ENCODE assay signal across 8 cellular contexts in the genomic region with DNA sequence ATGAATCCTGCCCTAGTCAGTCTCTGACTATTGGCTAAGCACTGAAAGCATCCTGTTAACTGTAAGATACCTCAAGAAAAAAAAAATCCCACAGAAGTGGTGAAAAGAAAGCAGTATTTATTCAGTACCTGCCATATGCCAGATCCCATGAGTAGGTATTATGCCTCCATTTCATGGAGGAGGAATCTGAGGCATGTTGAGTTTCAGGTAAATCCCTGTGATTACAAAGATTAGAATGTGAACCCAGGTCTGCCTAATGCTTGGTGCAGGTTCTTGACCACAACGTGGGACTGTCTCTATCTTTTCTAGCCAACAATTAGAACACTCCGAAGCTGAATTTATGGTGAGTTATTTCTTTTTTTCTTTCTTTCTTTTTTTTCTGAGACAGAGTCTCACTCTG. TPM values are rescaled to one million over a fixed set of nuclear protein-coding genes. Genes with fewer than 3 reads are reported as not detected.
"Had no signal": no experiment of that assay in that cellular context is flagged by ENCODE, and none has a peak within 500 bp of the region (broad histone marks: within the 10 kb centered on the region; RNA-seq: fewer than 3 reads in every experiment).

No MANE protein-coding gene starts in this region.

- H3K9me3 ChIP-seq: HAP-1 had no signal

- DNase-seq: GM23248, GOT3, H7, IMR-90, KG1 had no signal

- H2AFZ ChIP-seq: GM23248 had no signal

- FAIRE-seq: HTR-8/SVneo, K562 had no signal

- H3K36me3 ChIP-seq: HAP-1 had no signal

- H3K4me1 ChIP-seq: HAP-1 had no signal

- H3K9ac ChIP-seq: GM23248 had no signal

- ATAC-seq: K562 had no signal

- H3K27ac ChIP-seq: GM23248 had no signal

- H3K4me3 ChIP-seq: GM23248, HAP-1, K562 had no signal

RNA-seq across cellular contexts. Expression of gene SH3RF2, which starts 30.9 kb away (rescaled TPM):
- total RNA-seq: GM23248, K562 had no signal
